ENCODE assay signal across 12 cellular contexts in the genomic region with DNA sequence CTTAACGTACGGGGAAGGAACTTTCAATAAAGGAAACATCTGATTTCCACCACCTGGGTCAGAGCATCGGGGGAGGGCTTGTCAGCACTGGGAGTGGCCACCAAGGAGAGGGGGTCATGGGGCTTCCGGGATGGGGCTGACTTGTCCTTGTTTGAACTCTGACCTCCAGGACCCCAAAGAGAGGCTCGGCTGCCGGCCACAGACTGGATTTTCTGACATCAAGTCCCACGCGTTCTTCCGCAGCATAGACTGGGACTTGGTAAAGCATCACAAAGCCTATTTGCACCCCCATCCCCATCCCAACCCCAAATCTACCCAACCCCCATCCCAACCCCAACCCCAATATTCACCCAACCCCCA. TPM values are rescaled to one million over a fixed set of nuclear protein-coding genes. Genes with fewer than 3 reads are reported as not detected.
DNase-seq lines count a peak whose midpoint lies in the region; ATAC-seq and TF ChIP-seq lines count a peak whose summit lies in the region.
"Had no signal": no experiment of that assay in that cellular context is flagged by ENCODE, and none has a peak within 500 bp of the region (broad histone marks: within the 10 kb centered on the region; RNA-seq: fewer than 3 reads in every experiment).

No MANE protein-coding gene starts in this region.

- peaks cover 10% of the 10 kb centered on the region for H3K4me1 ChIP-seq in left ventricle myocardium inferior
- no peaks in the 10 kb centered on the region for H3K4me1 ChIP-seq in naive thymus-derived CD4-positive, alpha-beta T cell (ENCODE audit: control insufficient read depth in 2 of 2, insufficient read depth in 2 of 2, low read length in 2 of 2)
- no peaks in the 10 kb centered on the region for H3K4me1 ChIP-seq in uterus

- peaks cover 4% of the 10 kb centered on the region for H3K4me1 Mint-ChIP-seq in activated naive CD8-positive, alpha-beta T cell treated with anti-CD3 and anti-CD28 coated beads, Interleukin-2, amount 50 U/mL, for 24 hours
- peaks cover 0 to 8% (median 4%) of the 10 kb centered on the region in 7 donors for H3K4me1 Mint-ChIP-seq in naive thymus-derived CD4-positive, alpha-beta T cell

- no peaks in the 10 kb centered on the region for H3K9me3 ChIP-seq in left ventricle myocardium inferior (replicated peaks)
- no peaks in the 10 kb centered on the region for H3K9me3 ChIP-seq in naive thymus-derived CD4-positive, alpha-beta T cell (ENCODE audit: control insufficient read depth in 2 of 3, low read length in 3 of 3)
- H3K9me3 ChIP-seq in uterus: no peaks in the 10 kb centered on the region

- CTCF ChIA-PET in naive thymus-derived CD4-positive, alpha-beta T cell (lab: Charles Lee): interaction anchor here (1.2 to 2.8 kb wide), 5 partner anchors 20 to 82 kb away, joined by 3 to 15 read pairs (median 5); a partner anchor contains a TSS

- DNase-seq in left ventricle myocardium inferior (no peak), Right ventricle myocardium inferior (ENCODE audit: missing footprints) (no peak), uterus (no peak), HPDE6-E6E7 (ENCODE audit: extremely low spot score) (no peak), KBM-7 (no peak), NCI-H128 (lab: John Stamatoyannopoulos, UW; ENCODE audit: unreplicated experiment) (no peak)
- no peak for DNase-seq in activated naive CD8-positive, alpha-beta T cell treated with anti-CD3 and anti-CD28 coated beads, Interleukin-2, amount 50 U/mL, for 24 hours
- no peak for DNase-seq in naive thymus-derived CD4-positive, alpha-beta T cell
- DNase-seq: NCI-H2107 had no signal

- POLR2A ChIA-PET in naive thymus-derived CD4-positive, alpha-beta T cell (lab: Charles Lee): interaction anchor here (1.7 kb wide), 1 partner anchor 15 kb away, joined by 6 read pairs; no protein-coding TSS in a partner anchor

- no peaks in the 10 kb centered on the region for H3K27me3 Mint-ChIP-seq in activated naive CD8-positive, alpha-beta T cell treated with anti-CD3 and anti-CD28 coated beads, Interleukin-2, amount 50 U/mL, for 24 hours
- H3K27me3 Mint-ChIP-seq in naive thymus-derived CD4-positive, alpha-beta T cell: no peaks in the 10 kb centered on the region
- H3K27me3 Mint-ChIP-seq: natural killer cell treated with Interleukin-12 subunit alpha and Interleukin-12 subunit beta and Interleukin-15 and Interleukin-18, amount 100 ng/mL, for 72 hours had no signal

- H3K36me3 Mint-ChIP-seq in activated naive CD8-positive, alpha-beta T cell treated with anti-CD3 and anti-CD28 coated beads, Interleukin-2, amount 50 U/mL, for 24 hours (ENCODE audit: low read depth): no peaks in the 10 kb centered on the region
- H3K36me3 Mint-ChIP-seq in naive thymus-derived CD4-positive, alpha-beta T cell: peaks cover 0 to 26% (median 0%) of the 10 kb centered on the region in 5 donors
- H3K36me3 Mint-ChIP-seq: natural killer cell treated with Interleukin-12 subunit alpha and Interleukin-12 subunit beta and Interleukin-15 and Interleukin-18, amount 100 ng/mL, for 72 hours had no signal

- TF ChIP-seq CTCF in left ventricle myocardium inferior (IDR thresholded peaks at IDR 0.05; ENCODE audit: borderline replicate concordance): no peak
- no peak for TF ChIP-seq CTCF in uterus (IDR thresholded peaks at IDR 0.05)

- H3K27ac ChIP-seq in left ventricle myocardium inferior (replicated peaks) (no peak overlapping the region), uterus (peak overlapping the region; percentile 25 to 50)
- H3K27ac ChIP-seq in naive thymus-derived CD4-positive, alpha-beta T cell (ENCODE audit: low read depth, low read length): no peak overlapping the region

- intact Hi-C loops in left ventricle myocardium inferior (cut with micrococcal nuclease): no loop called here
- intact Hi-C loops in Right ventricle myocardium inferior (cut with DNase I): loop anchor here (2.0 to 10.0 kb wide), 2 partner anchors 42 to 220 kb away; no protein-coding TSS in a partner anchor
- intact Hi-C loops in naive thymus-derived CD4-positive, alpha-beta T cell (cut with micrococcal nuclease): no loop called here
- intact Hi-C loops in uterus (cut with DNase I; ENCODE audit: low total_unique reads): no loop called here

- H3K36me3 ChIP-seq in left ventricle myocardium inferior (no peaks in the 10 kb centered on the region), uterus (no peaks in the 10 kb centered on the region)
- peaks cover 0 to 36% (median 0%) of the 10 kb centered on the region in 3 experiments for H3K36me3 ChIP-seq in naive thymus-derived CD4-positive, alpha-beta T cell (ENCODE audit: control insufficient read depth in 2 of 3, insufficient read depth in 3 of 3, low read length in 3 of 3)

- TF ChIP-seq POLR2A in uterus (IDR thresholded peaks at IDR 0.05): no peak

- in situ Hi-C loops in KBM-7 (cut with MboI; ENCODE audit: low pct_unique_long_range_greater_than_20kb, low sequenced_read_pairs): loop anchor here (25.0 kb wide), 1 partner anchor 612 kb away; no protein-coding TSS in a partner anchor

- H3K4me3 Mint-ChIP-seq in activated naive CD8-positive, alpha-beta T cell treated with anti-CD3 and anti-CD28 coated beads, Interleukin-2, amount 50 U/mL, for 24 hours: peak overlapping the region; percentile 63
- H3K4me3 Mint-ChIP-seq in naive thymus-derived CD4-positive, alpha-beta T cell: peak overlapping the region in 6 of 10 donors; percentile 38 to 71 (median 56)
- H3K4me3 Mint-ChIP-seq: natural killer cell treated with Interleukin-12 subunit alpha and Interleukin-12 subunit beta and Interleukin-15 and Interleukin-18, amount 100 ng/mL, for 72 hours had no signal

- no peak overlapping the region for H3K27ac Mint-ChIP-seq in activated naive CD8-positive, alpha-beta T cell treated with anti-CD3 and anti-CD28 coated beads, Interleukin-2, amount 50 U/mL, for 24 hours
- no peak overlapping the region for H3K27ac Mint-ChIP-seq in naive thymus-derived CD4-positive, alpha-beta T cell
- H3K27ac Mint-ChIP-seq: natural killer cell treated with Interleukin-12 subunit alpha and Interleukin-12 subunit beta and Interleukin-15 and Interleukin-18, amount 100 ng/mL, for 72 hours had no signal

- H3K9me3 Mint-ChIP-seq in activated naive CD8-positive, alpha-beta T cell treated with anti-CD3 and anti-CD28 coated beads, Interleukin-2, amount 50 U/mL, for 24 hours: no peaks in the 10 kb centered on the region
- H3K9me3 Mint-ChIP-seq in naive thymus-derived CD4-positive, alpha-beta T cell: no peaks in the 10 kb centered on the region
- H3K9me3 Mint-ChIP-seq: natural killer cell treated with Interleukin-12 subunit alpha and Interleukin-12 subunit beta and Interleukin-15 and Interleukin-18, amount 100 ng/mL, for 72 hours had no signal

- peak overlapping the region; percentile 59 for H3K4me3 ChIP-seq in left ventricle myocardium inferior
- H3K4me3 ChIP-seq in naive thymus-derived CD4-positive, alpha-beta T cell (ENCODE audit: low read length): no peak overlapping the region
- peak overlapping the region; percentile 28 to 35 for H3K4me3 ChIP-seq in uterus
- H3K4me3 ChIP-seq: GM12878, smooth muscle cell had no signal

- no peak for ATAC-seq in Right ventricle myocardium inferior
- ATAC-seq in activated naive CD8-positive, alpha-beta T cell treated with anti-CD3 and anti-CD28 coated beads, Interleukin-2, amount 50 U/mL, for 24 hours: no peak
- no peak for ATAC-seq in naive thymus-derived CD4-positive, alpha-beta T cell
- ATAC-seq: natural killer cell treated with Interleukin-12 subunit alpha and Interleukin-12 subunit beta and Interleukin-15 and Interleukin-18, amount 100 ng/mL, for 72 hours had no signal

- H3K27me3 ChIP-seq in left ventricle myocardium inferior (ENCODE audit: low read depth): no peaks in the 10 kb centered on the region
- H3K27me3 ChIP-seq in naive thymus-derived CD4-positive, alpha-beta T cell (ENCODE audit: control insufficient read depth in 2 of 2, insufficient read depth in 2 of 2, low read length in 2 of 2): no peaks in the 10 kb centered on the region
- H3K27me3 ChIP-seq in uterus: no peaks in the 10 kb centered on the region

RNA-seq across cellular contexts. Expression of a gene that starts 19.5 kb away (rescaled TPM):
- total RNA-seq in left ventricle myocardium inferior (37.0 TPM), Right ventricle myocardium inferior (43.9 TPM), uterus (10 to 100 TPM in 2 of 4 donors, 1 to 10 TPM in 2; 1.5 to 68.5 (median 15.4) TPM)
- 10 to 100 TPM; 43.2 to 56.2 (median 48.8) TPM for total RNA-seq in naive thymus-derived CD4-positive, alpha-beta T cell
- 10 to 100 TPM; 55.9 to 77.0 TPM for polyA plus RNA-seq in naive thymus-derived CD4-positive, alpha-beta T cell

RNA-seq across cellular contexts. Expression of a gene that starts 53.1 kb away (rescaled TPM):
- total RNA-seq in left ventricle myocardium inferior (37.9 TPM), Right ventricle myocardium inferior (38.5 TPM), uterus (100 to 1,000 TPM in 1 of 4 donors, 10 to 100 TPM in 3; 22.8 to 148 (median 34.9) TPM)
- total RNA-seq in naive thymus-derived CD4-positive, alpha-beta T cell: 100 to 1,000 TPM in 2 of 5 experiments, 10 to 100 TPM in 3; 63.4 to 278 (median 97.9) TPM
- polyA plus RNA-seq in naive thymus-derived CD4-positive, alpha-beta T cell: under 1 TPM; 0.61 to 0.92 TPM

Comparison
In these comparisons a context has a peak if more than half of its experiments do, and no peak if none do; other contexts are left out.
1. H3K27ac ChIP-seq: peak in uterus (2 of 2); none in left ventricle myocardium inferior (single experiment) and naive thymus-derived CD4-positive, alpha-beta T cell (single experiment).